ENCODE assay signal across 8 cellular contexts in the genomic region with DNA sequence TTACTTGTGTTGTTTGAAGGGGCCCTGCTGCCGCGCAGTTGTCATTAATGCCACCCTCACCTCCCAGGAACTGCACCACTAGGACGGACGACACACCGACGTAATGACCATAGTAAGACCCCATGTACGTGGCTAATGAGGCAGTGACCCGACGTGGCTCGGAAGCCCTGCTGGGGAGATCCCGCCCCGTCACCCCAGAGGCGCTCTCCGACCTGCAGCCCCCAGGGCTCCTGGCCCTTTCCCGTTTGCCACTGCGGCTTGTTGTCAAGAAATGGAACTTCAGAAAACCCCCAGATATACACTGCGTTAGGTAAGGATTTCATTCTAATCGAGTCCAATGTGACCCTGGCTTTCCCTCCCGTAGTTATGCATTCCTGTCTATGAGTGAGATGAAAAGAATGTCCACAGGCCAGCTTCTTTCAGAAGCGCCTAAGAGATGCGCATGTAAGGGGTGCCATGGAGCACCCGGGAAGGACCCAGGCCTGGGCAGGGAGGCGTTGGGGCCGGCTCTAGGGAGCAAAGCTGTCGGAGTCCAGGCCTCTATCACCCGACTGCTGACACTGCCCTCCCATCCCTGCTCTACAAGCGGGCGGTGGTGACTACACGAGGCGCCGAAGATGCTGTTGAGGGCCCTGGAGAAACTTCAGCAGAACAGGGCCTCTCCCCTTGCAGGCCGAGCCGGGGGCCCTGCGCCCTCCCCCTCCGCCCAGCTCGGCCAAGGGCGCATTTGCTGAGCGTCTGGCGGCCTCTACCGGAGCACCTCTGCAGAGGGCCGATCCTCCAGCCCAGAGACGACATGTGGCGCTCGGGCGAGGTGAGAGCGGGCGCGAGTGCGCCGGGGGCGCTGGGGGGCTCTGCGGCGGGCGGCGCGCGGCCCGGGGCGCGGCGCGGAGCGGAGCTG. TPM values are rescaled to one million over a fixed set of nuclear protein-coding genes. Genes with fewer than 3 reads are reported as not detected.
DNase-seq lines count a peak whose midpoint lies in the region; ATAC-seq, FAIRE-seq and TF ChIP-seq lines count a peak whose summit lies in the region.

A gene (plus strand): TSS at position 765 of the 901 bp plus-strand sequence. CDS start 2,187 bp downstream, outside the sequence.

- no peak for TF ChIP-seq POLR2A in K562 (conservative IDR thresholded peaks at IDR 0.05)

- intact Hi-C loops in K562 (cut with micrococcal nuclease) = loop anchor here (10.0 kb wide), 1 partner anchor 682 kb away; no protein-coding TSS in a partner anchor

- H3K36me3 ChIP-seq in K562 (ENCODE audit: control insufficient read depth, insufficient read depth, low read length) = no peaks in the 10 kb centered on the region

- H3K4me1 ChIP-seq in K562 (replicated peaks in 1 of 2; ENCODE audit: control insufficient read depth in 2 of 2, insufficient read depth in 2 of 2, low read length in 2 of 2) = peaks cover 0 to 7% of the 10 kb centered on the region in 2 experiments; a peak in 1 of 5 replicates

- DNase-seq in AG04450 (ENCODE audit: low read depth, low spot score) (no peak), HT1080 (ENCODE audit: low read depth) (peak; percentile 5), K562 (ENCODE audit: extremely low read depth in 1 of 4, low spot score in 3 of 4) (no peak), kidney tubule cell (ENCODE audit: low spot score) (peak; percentile 40), HuH-7.5 (ENCODE audit: low spot score) (no peak), NK-92 (lab: John Stamatoyannopoulos, UW; ENCODE audit: unreplicated experiment) (no peak)

- H3K27me3 ChIP-seq in AG04450 (ENCODE audit: control insufficient read depth, insufficient read depth, low read length) (peaks cover 13% of the 10 kb centered on the region), K562 (ENCODE audit: control insufficient read depth in 2 of 2, insufficient read depth in 2 of 2, low read length in 2 of 2) (peaks cover 0 to 8% of the 10 kb centered on the region in 2 experiments; a peak in 1 of 5 replicates)

- POLR2A ChIA-PET in AG04450 (lab: Yijun Ruan, JAX) = no interaction called here
- POLR2A ChIA-PET in K562 (lab: Yijun Ruan, JAX) = no interaction called here

- in situ Hi-C loops in K562 (cut with MboI) = loop anchor here (25.0 kb wide), 1 partner anchor 1354 kb away; no protein-coding TSS in a partner anchor

- no peak for TF ChIP-seq RAD21 in K562 (CRISPR knock-in tag; conservative IDR thresholded peaks at IDR 0.05 in 1 of 2, IDR thresholded peaks at IDR 0.05 in 1 of 2)

- no peak within 1 kb of the TSS for H3K4me2 ChIP-seq in K562 (ENCODE audit: insufficient read depth, low read length)

- WGBS in K562 (ENCODE audit: insufficient coverage, low coverage, missing lambda C conversion rate) = 8% methylated on average over 38 of the region's 63 CpGs

- no peak for FAIRE-seq in K562 (lab: Jason Lieb, UNC)

- H4K20me1 ChIP-seq in K562 (replicated peaks; ENCODE audit: control insufficient read depth, insufficient read depth, low read length) = no peaks in the 10 kb centered on the region; the same call in 1 of the 2 replicates

- no peaks in the 10 kb centered on the region for H3K79me2 ChIP-seq in K562 (ENCODE audit: control insufficient read depth, insufficient read depth, low read length)

- H3K9ac ChIP-seq in K562 (ENCODE audit: insufficient read depth in 1 of 2, low read depth in 2 of 2, low read length in 2 of 2) = no peak within 1 kb of the TSS

- ATAC-seq in K562 (peak; percentile 73), GM19467 (IDR thresholded peaks at IDR 0.05; ENCODE audit: unreplicated experiment) (no peak), GM19463 (IDR thresholded peaks at IDR 0.05; ENCODE audit: unreplicated experiment) (no peak)

- no peak for TF ChIP-seq EP300 in K562 (IDR thresholded peaks at IDR 0.05; ENCODE audit: low read length)

- no peak within 1 kb of the TSS for H3K27ac ChIP-seq in AG04450 (ENCODE audit: low read depth, low read length)
- H3K27ac ChIP-seq in K562 (ENCODE audit: extremely low read depth, low read depth, low read length) = no peak within 1 kb of the TSS

- BruUV-seq in K562 (replicated peaks; lab: Mats Ljungman, UMichigan) = no TSS peak

- H3K9me3 ChIP-seq in AG04450 (ENCODE audit: control insufficient read depth, insufficient read depth, low read length) (no peaks in the 10 kb centered on the region), K562 (replicated peaks; ENCODE audit: control insufficient read depth, insufficient read depth, low read depth, low read length) (no peaks in the 10 kb centered on the region)

- peak within 1 kb of the TSS; percentile 48 for H3K4me3 ChIP-seq in AG04450 (ENCODE audit: low read depth, low read length)
- no peak within 1 kb of the TSS for H3K4me3 ChIP-seq in K562

- CTCF ChIA-PET in AG04450 (lab: Charles Lee) = interaction anchor here (1.0 kb wide), 1 partner anchor 1358 kb away, joined by 4 read pairs; no protein-coding TSS in a partner anchor
- CTCF ChIA-PET in K562 (lab: Yijun Ruan, JAX; ENCODE audit: low intra/inter-chr PET ratio) = no interaction called here

- H2AFZ ChIP-seq in K562 (ENCODE audit: low read depth, low read length) = no peak within 1 kb of the TSS

- peak; percentile 33; the same call in 1 of the 2 replicates for TF ChIP-seq CTCF in AG04450 (IDR thresholded peaks at IDR 0.05; ENCODE audit: low read depth, low read length)
- peak in 2 of 3 experiments; percentile 15 to 17; a peak in 3 of 6 replicates for TF ChIP-seq CTCF in K562 (IDR thresholded peaks at IDR 0.05 in 2 of 3, conservative IDR thresholded peaks at IDR 0.05 in 1 of 3; ENCODE audit: insufficient read depth in 2 of 3, low read depth in 1 of 3, low read length in 3 of 3)

- peaks cover 4% of the 10 kb centered on the region for H3K9me1 ChIP-seq in K562 (ENCODE audit: control insufficient read depth, insufficient read depth, low read length)

TF ChIP-seq in K562, 482 proteins besides CTCF, POLR2A, EP300 and RAD21:
- TF ChIP-seq CXXC5 (CRISPR knock-in tag; IDR thresholded peaks at IDR 0.05) = no peak
- TF ChIP-seq, protein P1, sequence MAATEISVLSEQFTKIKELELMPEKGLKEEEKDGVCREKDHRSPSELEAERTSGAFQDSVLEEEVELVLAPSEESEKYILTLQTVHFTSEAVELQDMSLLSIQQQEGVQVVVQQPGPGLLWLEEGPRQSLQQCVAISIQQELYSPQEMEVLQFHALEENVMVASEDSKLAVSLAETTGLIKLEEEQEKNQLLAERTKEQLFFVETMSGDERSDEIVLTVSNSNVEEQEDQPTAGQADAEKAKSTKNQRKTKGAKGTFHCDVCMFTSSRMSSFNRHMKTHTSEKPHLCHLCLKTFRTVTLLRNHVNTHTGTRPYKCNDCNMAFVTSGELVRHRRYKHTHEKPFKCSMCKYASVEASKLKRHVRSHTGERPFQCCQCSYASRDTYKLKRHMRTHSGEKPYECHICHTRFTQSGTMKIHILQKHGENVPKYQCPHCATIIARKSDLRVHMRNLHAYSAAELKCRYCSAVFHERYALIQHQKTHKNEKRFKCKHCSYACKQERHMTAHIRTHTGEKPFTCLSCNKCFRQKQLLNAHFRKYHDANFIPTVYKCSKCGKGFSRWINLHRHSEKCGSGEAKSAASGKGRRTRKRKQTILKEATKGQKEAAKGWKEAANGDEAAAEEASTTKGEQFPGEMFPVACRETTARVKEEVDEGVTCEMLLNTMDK (IDR thresholded peaks at IDR 0.05; ENCODE audit: borderline replicate concordance, insufficient read depth, low read depth, low read length, poor library complexity, severe bottlenecking) = peak; percentile 43

RNA-seq across cellular contexts. Expression of the gene that starts here (rescaled TPM):
- polyA plus RNA-seq in AG04450 (2011; rRNA removed) (3.5 and 3.6 TPM in 2 replicates), K562 (2011; rRNA removed) (not detected in 2 replicates), K562 (2014; fragmentation: Illumina TruSeq; extraction: Trizol) (not detected in 2 replicates), K562 (2014; fragmentation: Nextera tagmentation; extraction: Ambion mirVana) (not detected), K562 (2014; rRNA removed) (not detected in 2 replicates)
- 7.0 and 7.8 TPM in 2 replicates for polyA minus RNA-seq in AG04450 (2011; rRNA and poly(A)+ RNA removed)
- total RNA-seq in HT1080 (2014; rRNA removed; shearing (Covaris generic)) = 0.59 and 0.97 TPM in 2 replicates
- 0.58 TPM in 1 of 2 replicates, not detected in the other for polyA plus RNA-seq in HT1080 (2015; cell fraction: cytosol; rRNA removed)
- polyA plus RNA-seq in HT1080 (2015; cell fraction: nucleus; rRNA removed) = not detected in 2 replicates
- total RNA-seq in K562 (2011; cell fraction: chromatin; rRNA removed; ENCODE audit: low replicate concordance) = not detected in 2 replicates
- not detected in 2 replicates for total RNA-seq in K562 (2011; cell fraction: nucleolus; rRNA removed)
- not detected in 2 replicates for total RNA-seq in K562 (2011; cell fraction: nucleoplasm; rRNA removed)
- total RNA-seq in K562 (2014; rRNA removed) (not detected in 2 replicates), K562 (2014; rRNA removed; fragmentation: Illumina TruSeq; extraction: Trizol) (not detected in 2 replicates), K562 (2015; rRNA removed; fragmentation: Illumina TruSeq; extraction: Trizol) (not detected in 2 replicates), K562 (2021) (not detected in 2 replicates)
- polyA plus RNA-seq in K562 (2011; cell fraction: cytosol; rRNA removed) = not detected in 2 replicates
- not detected in 2 replicates for polyA plus RNA-seq in K562 (2011; cell fraction: nucleus; rRNA removed)
- polyA plus RNA-seq in K562 (2012) = 0.03 TPM in 1 of 2 replicates, not detected in the other
- polyA minus RNA-seq in K562 (2011; rRNA and poly(A)+ RNA removed) = not detected in 2 replicates
- polyA minus RNA-seq in K562 (2011; cell fraction: cytosol; rRNA and poly(A)+ RNA removed) = not detected in 2 replicates
- polyA minus RNA-seq in K562 (2011; cell fraction: nucleus; rRNA and poly(A)+ RNA removed) = not detected in 2 replicates

Comparison
In these comparisons a context has a peak if more than half of its experiments do, and no peak if none do; other contexts are left out.
1. Peak in DNase-seq in HT1080; RNA of the gene not detected or under 1 TPM.
2. Peak in ATAC-seq in K562; RNA of the gene not detected or under 1 TPM.